Comparison of ENCODE assay signal across 1 cellular context in the genomic region with DNA sequence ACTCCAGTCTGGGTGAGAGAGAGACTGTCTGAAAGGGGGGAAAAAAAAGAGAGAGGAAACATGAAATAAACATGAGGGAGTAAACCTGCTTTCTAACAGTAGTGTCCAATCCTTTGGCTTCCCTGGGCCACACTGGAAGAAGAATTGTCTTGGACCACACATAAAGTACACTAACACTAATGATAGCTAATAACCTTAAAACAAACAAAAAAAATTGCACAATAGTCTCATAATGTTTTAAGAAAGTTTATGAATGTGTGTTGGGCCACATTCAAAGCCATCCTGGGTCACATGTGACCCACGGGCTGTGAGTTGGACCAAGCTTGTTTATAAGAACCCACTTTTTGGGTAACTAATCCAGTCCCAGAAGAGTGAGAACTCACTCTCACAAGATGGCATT.
TF ChIP-seq lines count a peak whose summit lies in the region.

No MANE protein-coding gene starts in this region.

TF ChIP-seq in K562, 482 proteins besides CTCF, POLR2A, EP300 and RAD21 (continued from another document):
- TF ChIP-seq CEBPG (CRISPR knock-in tag; IDR thresholded peaks at IDR 0.05) (no peak), CEBPG (tag; conservative IDR thresholded peaks at IDR 0.05 in 1 of 2, IDR thresholded peaks at IDR 0.05 in 1 of 2) (peak in 1 of 2 experiments; percentile 63; a peak in 3 of 4 replicates), CEBPB (tag; IDR thresholded peaks at IDR 0.05) (peak; percentile 57), ERF (CRISPR knock-in tag; IDR thresholded peaks at IDR 0.05) (no peak)
